In the genomic region with DNA sequence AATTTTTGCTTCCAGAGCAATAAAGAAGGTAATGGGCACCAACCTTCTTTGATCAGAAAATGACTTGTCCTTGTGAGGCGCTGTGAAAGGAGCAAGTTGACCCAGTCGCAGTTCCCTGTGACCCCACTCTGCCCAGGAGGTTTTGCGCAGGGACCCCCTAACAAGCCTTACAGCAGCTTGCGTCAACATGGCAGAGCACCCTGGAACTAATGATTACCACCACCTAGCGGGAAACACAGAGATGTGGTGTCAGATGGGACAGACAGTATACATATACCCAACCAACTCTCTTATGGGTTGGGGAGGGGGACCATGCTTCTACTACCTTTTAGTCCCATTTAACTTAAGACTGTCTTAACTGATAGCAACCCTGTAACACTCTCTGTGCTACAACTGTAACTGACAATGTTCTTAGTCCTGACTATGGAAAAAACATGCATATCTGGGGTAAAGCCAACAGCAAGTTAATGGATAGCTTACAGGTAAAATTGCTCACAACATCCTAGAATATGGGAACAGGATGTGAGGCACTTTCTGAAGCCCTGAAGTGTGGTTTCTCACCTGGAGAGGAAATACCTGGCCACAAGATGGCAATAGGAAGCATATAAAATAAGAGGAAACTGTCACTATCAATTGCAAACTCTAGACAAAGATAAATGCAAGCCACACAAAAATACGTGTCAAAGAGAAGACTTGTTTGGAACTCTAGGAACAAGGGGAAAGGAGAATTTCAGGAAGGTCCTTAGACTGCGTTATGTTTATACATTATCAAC, we compare ENCODE assay signal across 11 cellular contexts. TPM values are rescaled to one million over a fixed set of nuclear protein-coding genes. Genes with fewer than 3 reads are reported as not detected.
DNase-seq lines count a peak whose midpoint lies in the region; ATAC-seq and TF ChIP-seq lines count a peak whose summit lies in the region.
"Had no signal": no experiment of that assay in that cellular context is flagged by ENCODE, and none has a peak within 500 bp of the region (broad histone marks: within the 10 kb centered on the region; RNA-seq: fewer than 3 reads in every experiment).

No MANE protein-coding gene starts in this region.

- H3K9ac ChIP-seq in mesendoderm (ENCODE audit: low read length): no peak overlapping the region

- no peak overlapping the region for H2BK120ac ChIP-seq in mesendoderm (ENCODE audit: low read depth, low read length)

- peak in 2 of 3 donors; percentile 25 to 56 for DNase-seq in CD4-positive, CD25-positive, alpha-beta regulatory T cell
- DNase-seq in HT-29 (ENCODE audit: low spot score): peak; percentile 30
- no peak for DNase-seq in activated CD8-positive, alpha-beta T cell treated with anti-CD3 and anti-CD28 coated beads for 36 hours
- peak; percentile 26 for DNase-seq in mesendoderm
- no peak for DNase-seq in stimulated activated CD4-positive, alpha-beta T cell treated with anti-CD3 and anti-CD28 coated beads, Interleukin-4, amount 100 ng/mL, for 24 hours
- DNase-seq in stimulated activated CD4-positive, alpha-beta T cell treated with anti-CD3 and anti-CD28 coated beads, Interleukin-4, amount 100 ng/mL, for 1 hour: no peak
- DNase-seq: activated CD4-positive, alpha-beta T cell treated with anti-CD3 and anti-CD28 coated beads for 4 hours; NCI-H2171 treated with DMSO at 0.1 percent for 48 hours had no signal

- H2BK15ac ChIP-seq in mesendoderm (replicated peaks; ENCODE audit: low read depth): no peak overlapping the region

- no peak overlapping the region for H3K56ac ChIP-seq in mesendoderm (ENCODE audit: low read length)

- peaks cover 37% of the 10 kb centered on the region for H3K36me3 Mint-ChIP-seq in CD4-positive, CD25-positive, alpha-beta regulatory T cell
- H3K36me3 Mint-ChIP-seq in activated CD8-positive, alpha-beta T cell treated with anti-CD3 and anti-CD28 coated beads for 36 hours (ENCODE audit: low read depth): peaks cover 70% of the 10 kb centered on the region

- H3K4me3 Mint-ChIP-seq in CD4-positive, CD25-positive, alpha-beta regulatory T cell: peak overlapping the region; percentile 57 to 84 (median 75)
- peak overlapping the region; percentile 61 for H3K4me3 Mint-ChIP-seq in activated CD8-positive, alpha-beta T cell treated with anti-CD3 and anti-CD28 coated beads for 36 hours

- H2BK5ac ChIP-seq in mesendoderm (ENCODE audit: low read length): no peak overlapping the region

- POLR2A ChIA-PET in activated CD8-positive, alpha-beta T cell treated with anti-CD3 and anti-CD28 coated beads for 36 hours (lab: Charles Lee): interaction anchor here (0.6 to 6.9 kb wide), 4 partner anchors 8 to 81 kb away, joined by 3 to 67 read pairs (median 12); no protein-coding TSS in a partner anchor

- H3K18ac ChIP-seq in mesendoderm (ENCODE audit: low read length): no peak overlapping the region

- peaks cover 14% of the 10 kb centered on the region for H3K79me1 ChIP-seq in mesendoderm (ENCODE audit: low read length)

- intact Hi-C loops in activated CD8-positive, alpha-beta T cell treated with anti-CD3 and anti-CD28 coated beads for 36 hours (cut with micrococcal nuclease): loop anchor here (5.0 kb wide), 1 partner anchor 118 kb away; no protein-coding TSS in a partner anchor

- CTCF ChIA-PET in activated CD8-positive, alpha-beta T cell treated with anti-CD3 and anti-CD28 coated beads for 36 hours (lab: Charles Lee): interaction anchor here (1.0 kb wide), 1 partner anchor 13 kb away, joined by 3 read pairs; no protein-coding TSS in a partner anchor

- H3K4me1 Mint-ChIP-seq in CD4-positive, CD25-positive, alpha-beta regulatory T cell: peaks cover 27 to 68% (median 44%) of the 10 kb centered on the region in 4 donors
- H3K4me1 Mint-ChIP-seq in activated CD8-positive, alpha-beta T cell treated with anti-CD3 and anti-CD28 coated beads for 36 hours (ENCODE audit: low read depth): peaks cover 38% of the 10 kb centered on the region

- H3K9me3 ChIP-seq in CD4-positive, CD25-positive, alpha-beta regulatory T cell (ENCODE audit: control insufficient read depth in 2 of 2, low read length in 2 of 2): no peaks in the 10 kb centered on the region
- H3K9me3 ChIP-seq: esophagus muscularis mucosa had no signal

- H4K8ac ChIP-seq in mesendoderm (ENCODE audit: low read depth, low read length): no peak overlapping the region

- H3K4me2 ChIP-seq in mesendoderm (ENCODE audit: low read length): no peak overlapping the region

- H3K4me3 ChIP-seq in CD4-positive, CD25-positive, alpha-beta regulatory T cell (ENCODE audit: low read depth, low read length): peak overlapping the region; percentile 41
- H3K4me3 ChIP-seq in mesendoderm (ENCODE audit: low read length): no peak overlapping the region
- H3K4me3 ChIP-seq: esophagus muscularis mucosa had no signal

- peak overlapping the region; percentile 52 to 74 (median 54) for H3K27ac Mint-ChIP-seq in CD4-positive, CD25-positive, alpha-beta regulatory T cell
- peak overlapping the region; percentile 82 for H3K27ac Mint-ChIP-seq in activated CD8-positive, alpha-beta T cell treated with anti-CD3 and anti-CD28 coated beads for 36 hours

- ATAC-seq in CD4-positive, CD25-positive, alpha-beta regulatory T cell (ENCODE audit: low read depth in 2 of 2): no peak
- ATAC-seq in activated CD8-positive, alpha-beta T cell treated with anti-CD3 and anti-CD28 coated beads for 36 hours: no peak
- no peak for ATAC-seq in GM18873 (IDR thresholded peaks at IDR 0.05; ENCODE audit: low FRiP score, unreplicated experiment)
- ATAC-seq in HG03108 (IDR thresholded peaks at IDR 0.05; ENCODE audit: unreplicated experiment): no peak

- H3K4ac ChIP-seq in mesendoderm (ENCODE audit: low read depth, low read length): no peak overlapping the region

- H3K27me3 Mint-ChIP-seq in CD4-positive, CD25-positive, alpha-beta regulatory T cell: no peaks in the 10 kb centered on the region
- H3K27me3 Mint-ChIP-seq in activated CD8-positive, alpha-beta T cell treated with anti-CD3 and anti-CD28 coated beads for 36 hours: no peaks in the 10 kb centered on the region

- no peak overlapping the region for H4K5ac ChIP-seq in mesendoderm (ENCODE audit: low read length)

- H3K9me3 Mint-ChIP-seq in CD4-positive, CD25-positive, alpha-beta regulatory T cell: peaks cover 0 to 2% (median 0%) of the 10 kb centered on the region in 7 donors
- no peaks in the 10 kb centered on the region for H3K9me3 Mint-ChIP-seq in activated CD8-positive, alpha-beta T cell treated with anti-CD3 and anti-CD28 coated beads for 36 hours

- peaks cover 54% of the 10 kb centered on the region for H3K36me3 ChIP-seq in CD4-positive, CD25-positive, alpha-beta regulatory T cell (ENCODE audit: control insufficient read depth, insufficient read depth, low read length)
- peaks cover 9% of the 10 kb centered on the region for H3K36me3 ChIP-seq in mesendoderm (ENCODE audit: control insufficient read depth, insufficient read depth, low read length)

- WGBS in mesendoderm (ENCODE audit: extremely low coverage, insufficient coverage, low lambda C conversion rate): no CpG with 5 or more reads among the region's 7 CpGs

- H2AK5ac ChIP-seq in mesendoderm (ENCODE audit: low read length): no peak overlapping the region

- no peak for TF ChIP-seq CTCF in activated CD8-positive, alpha-beta T cell treated with anti-CD3 and anti-CD28 coated beads for 36 hours (IDR thresholded peaks at IDR 0.05)

- H3K4me1 ChIP-seq in CD4-positive, CD25-positive, alpha-beta regulatory T cell (ENCODE audit: control insufficient read depth, insufficient read depth, low read length, poor library complexity, severe bottlenecking): peaks cover 34% of the 10 kb centered on the region
- no peaks in the 10 kb centered on the region for H3K4me1 ChIP-seq in mesendoderm (ENCODE audit: control insufficient read depth, low read depth, low read length)

- peak overlapping the region; percentile 15 for H3K27ac ChIP-seq in CD4-positive, CD25-positive, alpha-beta regulatory T cell (ENCODE audit: insufficient read depth, low read length, poor library complexity, severe bottlenecking)
- no peak overlapping the region for H3K27ac ChIP-seq in mesendoderm (ENCODE audit: low read depth, low read length)
- H3K27ac ChIP-seq: esophagus muscularis mucosa had no signal

- no peaks in the 10 kb centered on the region for H3K27me3 ChIP-seq in CD4-positive, CD25-positive, alpha-beta regulatory T cell (ENCODE audit: control insufficient read depth, insufficient read depth, low read length)
- H3K27me3 ChIP-seq in mesendoderm (ENCODE audit: insufficient read depth, low read length, poor library complexity): no peaks in the 10 kb centered on the region
- H3K27me3 ChIP-seq: esophagus muscularis mucosa had no signal

- H3K79me2 ChIP-seq in mesendoderm (ENCODE audit: control insufficient read depth, insufficient read depth, low read length): peaks cover 50% of the 10 kb centered on the region

- H3K23ac ChIP-seq in mesendoderm (ENCODE audit: low read length): no peak overlapping the region

RNA-seq across cellular contexts. Expression of a gene that starts 3.0 kb away (rescaled TPM):
- total RNA-seq in CD4-positive, CD25-positive, alpha-beta regulatory T cell: 130 TPM
- 100 to 1,000 TPM; 186 to 237 (median 209) TPM for polyA plus RNA-seq in CD4-positive, CD25-positive, alpha-beta regulatory T cell
- total RNA-seq in HT-29 (2014; rRNA removed; shearing (Covaris generic)): 117 and 141 TPM in 2 replicates
- 100 to 1,000 TPM; 320 to 335 TPM for total RNA-seq in activated CD8-positive, alpha-beta T cell treated with anti-CD3 and anti-CD28 coated beads for 36 hours
- polyA plus RNA-seq in mesendoderm (2013, experiment 1 of 2): 182 TPM
- polyA plus RNA-seq in mesendoderm (2013, experiment 2 of 2): 183 TPM

RNA-seq across cellular contexts. Expression of a gene that starts 3.1 kb away (rescaled TPM):
- 133 TPM for total RNA-seq in CD4-positive, CD25-positive, alpha-beta regulatory T cell
- 100 to 1,000 TPM; 133 to 204 (median 162) TPM for polyA plus RNA-seq in CD4-positive, CD25-positive, alpha-beta regulatory T cell
- total RNA-seq in HT-29 (2014; rRNA removed; shearing (Covaris generic)): 21.6 and 22.5 TPM in 2 replicates
- 10 to 100 TPM; 66.3 to 68.1 TPM for total RNA-seq in activated CD8-positive, alpha-beta T cell treated with anti-CD3 and anti-CD28 coated beads for 36 hours
- 12.2 TPM for polyA plus RNA-seq in mesendoderm (2013, experiment 1 of 2)
- 11.7 TPM for polyA plus RNA-seq in mesendoderm (2013, experiment 2 of 2)

RNA-seq across cellular contexts. Expression of a gene that starts 21.3 kb away (rescaled TPM):
- 98.7 TPM for total RNA-seq in CD4-positive, CD25-positive, alpha-beta regulatory T cell
- polyA plus RNA-seq in CD4-positive, CD25-positive, alpha-beta regulatory T cell: 10 to 100 TPM; 40.1 to 57.6 (median 52.0) TPM
- 28.7 and 45.0 TPM in 2 replicates for total RNA-seq in HT-29 (2014; rRNA removed; shearing (Covaris generic))
- total RNA-seq in activated CD8-positive, alpha-beta T cell treated with anti-CD3 and anti-CD28 coated beads for 36 hours: 10 to 100 TPM; 41.7 to 43.6 TPM
- polyA plus RNA-seq in mesendoderm (2013, experiment 1 of 2): 28.3 TPM
- polyA plus RNA-seq in mesendoderm (2013, experiment 2 of 2): 28.9 TPM

RNA-seq across cellular contexts. Expression of a gene that starts 32.4 kb away (rescaled TPM):
- total RNA-seq in CD4-positive, CD25-positive, alpha-beta regulatory T cell: not detected
- polyA plus RNA-seq in CD4-positive, CD25-positive, alpha-beta regulatory T cell: not detected
- total RNA-seq in HT-29 (2014; rRNA removed; shearing (Covaris generic)): not detected in 2 replicates
- total RNA-seq in activated CD8-positive, alpha-beta T cell treated with anti-CD3 and anti-CD28 coated beads for 36 hours: not detected
- not detected for polyA plus RNA-seq in mesendoderm (2013, experiment 1 of 2)
- not detected for polyA plus RNA-seq in mesendoderm (2013, experiment 2 of 2)
- total RNA-seq: esophagus muscularis mucosa had no signal

RNA-seq across cellular contexts. Expression of a gene that starts 56.8 kb away (rescaled TPM):
- total RNA-seq in CD4-positive, CD25-positive, alpha-beta regulatory T cell: not detected
- polyA plus RNA-seq in CD4-positive, CD25-positive, alpha-beta regulatory T cell: not detected
- total RNA-seq in HT-29 (2014; rRNA removed; shearing (Covaris generic)): not detected in 2 replicates
- total RNA-seq in activated CD8-positive, alpha-beta T cell treated with anti-CD3 and anti-CD28 coated beads for 36 hours: not detected
- 0.03 TPM for polyA plus RNA-seq in mesendoderm (2013, experiment 1 of 2)
- not detected for polyA plus RNA-seq in mesendoderm (2013, experiment 2 of 2)
- total RNA-seq: esophagus muscularis mucosa had no signal

Comparison
In these comparisons a context has a peak if more than half of its experiments do, and no peak if none do; other contexts are left out.
1. DNase-seq: peak in CD4-positive, CD25-positive, alpha-beta regulatory T cell (2 of 3), HT-29 (single experiment) and mesendoderm (single experiment); none in activated CD8-positive, alpha-beta T cell treated with anti-CD3 and anti-CD28 coated beads for 36 hours (single experiment), stimulated activated CD4-positive, alpha-beta T cell treated with anti-CD3 and anti-CD28 coated beads, Interleukin-4, amount 100 ng/mL, for 24 hours (single experiment) and stimulated activated CD4-positive, alpha-beta T cell treated with anti-CD3 and anti-CD28 coated beads, Interleukin-4, amount 100 ng/mL, for 1 hour (single experiment).